9 cellular contexts compared by ENCODE assay signal in the genomic region with DNA sequence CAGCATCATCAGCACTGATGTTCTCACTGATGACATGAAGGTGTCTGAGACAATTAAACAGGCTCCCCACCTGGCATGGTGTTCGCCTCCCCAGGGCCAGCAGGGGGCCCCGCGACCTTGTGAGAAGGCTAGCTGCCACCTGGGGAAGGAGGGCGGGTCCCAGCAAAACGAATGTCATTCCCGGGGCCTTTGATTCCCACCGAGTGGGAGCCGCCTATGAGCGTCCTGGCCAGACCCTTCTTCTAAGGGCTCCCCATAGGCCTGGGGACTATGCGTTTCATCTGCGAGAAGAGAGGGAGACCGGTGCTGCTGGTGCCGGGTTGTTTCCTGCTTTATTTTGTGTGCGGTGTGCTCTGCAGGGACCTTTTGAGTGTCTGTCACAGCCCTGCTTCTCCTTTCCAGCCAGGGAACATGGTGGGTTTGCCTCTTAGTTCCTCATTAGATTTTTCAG. TPM values are rescaled to one million over a fixed set of nuclear protein-coding genes. Genes with fewer than 3 reads are reported as not detected.
DNase-seq lines count a peak whose midpoint lies in the region; ATAC-seq and TF ChIP-seq lines count a peak whose summit lies in the region.
"Had no signal": no experiment of that assay in that cellular context is flagged by ENCODE, and none has a peak within 500 bp of the region (broad histone marks: within the 10 kb centered on the region; RNA-seq: fewer than 3 reads in every experiment).

No MANE protein-coding gene starts in this region.

- intact Hi-C loops in gastrocnemius medialis (cut with DNase I; ENCODE audit: low total_unique reads), result loop anchor here (5.0 kb wide), 1 partner anchor 222 kb away; no protein-coding TSS in a partner anchor

- no peaks in the 10 kb centered on the region for H3K4me1 ChIP-seq in DOHH2 (ENCODE audit: control insufficient read depth, low read length)
- H3K4me1 ChIP-seq in gastrocnemius medialis, result no peaks in the 10 kb centered on the region

- TF ChIP-seq POLR2A in gastrocnemius medialis (IDR thresholded peaks at IDR 0.05), result no peak

- H3K4me3 ChIP-seq in DOHH2 (ENCODE audit: low read length) (peak overlapping the region; percentile 13; the same call in 1 of the 2 replicates), gastrocnemius medialis (no peak overlapping the region)

- no peaks in the 10 kb centered on the region for H3K9me3 Mint-ChIP-seq in IgD-negative memory B cell
- no peaks in the 10 kb centered on the region for H3K9me3 Mint-ChIP-seq in activated naive CD8-positive, alpha-beta T cell treated with anti-CD3 and anti-CD28 coated beads, Interleukin-2, amount 50 U/mL, for 24 hours
- H3K9me3 Mint-ChIP-seq in immature natural killer cell, result no peaks in the 10 kb centered on the region

- H3K27ac Mint-ChIP-seq in IgD-negative memory B cell (no peak overlapping the region), immature natural killer cell (no peak overlapping the region)
- no peak overlapping the region for H3K27ac Mint-ChIP-seq in activated naive CD8-positive, alpha-beta T cell treated with anti-CD3 and anti-CD28 coated beads, Interleukin-2, amount 50 U/mL, for 24 hours

- H3K36me3 Mint-ChIP-seq in IgD-negative memory B cell, result peaks cover 2% of the 10 kb centered on the region
- no peaks in the 10 kb centered on the region for H3K36me3 Mint-ChIP-seq in activated naive CD8-positive, alpha-beta T cell treated with anti-CD3 and anti-CD28 coated beads, Interleukin-2, amount 50 U/mL, for 24 hours (ENCODE audit: low read depth)
- no peaks in the 10 kb centered on the region for H3K36me3 Mint-ChIP-seq in immature natural killer cell

- ATAC-seq in GM21529 (IDR thresholded peaks at IDR 0.05; ENCODE audit: unreplicated experiment) (peak; percentile 95), gastrocnemius medialis (no peak)
- ATAC-seq in activated naive CD8-positive, alpha-beta T cell treated with anti-CD3 and anti-CD28 coated beads, Interleukin-2, amount 50 U/mL, for 24 hours, result peak; percentile 83

- no peaks in the 10 kb centered on the region for H3K9me3 ChIP-seq in DOHH2 (ENCODE audit: control insufficient read depth, insufficient read depth, low read length)
- no peaks in the 10 kb centered on the region for H3K9me3 ChIP-seq in gastrocnemius medialis

- H3K4me3 Mint-ChIP-seq in IgD-negative memory B cell, result peak overlapping the region in 3 of 4 donors; percentile 64 to 82 (median 76)
- H3K4me3 Mint-ChIP-seq in activated naive CD8-positive, alpha-beta T cell treated with anti-CD3 and anti-CD28 coated beads, Interleukin-2, amount 50 U/mL, for 24 hours, result peak overlapping the region; percentile 30
- H3K4me3 Mint-ChIP-seq in immature natural killer cell, result peak overlapping the region; percentile 10 to 56 (median 38)

- H3K79me2 ChIP-seq in DOHH2 (ENCODE audit: control insufficient read depth, low read length), result no peaks in the 10 kb centered on the region

- H3F3A ChIP-seq in DOHH2 (ENCODE audit: control insufficient read depth, insufficient read depth), result no peaks in the 10 kb centered on the region

- in situ Hi-C loops in gastrocnemius medialis (cut with MboI; ENCODE audit: low sequenced_read_pairs in 4 of 4), result no loop called here

- peak overlapping the region; percentile 41 for H3K4me2 ChIP-seq in DOHH2 (ENCODE audit: low read length)

- no peaks in the 10 kb centered on the region for H4K20me1 ChIP-seq in DOHH2 (ENCODE audit: control insufficient read depth, insufficient read depth, low read depth, low read length)

- H3K27me3 Mint-ChIP-seq in IgD-negative memory B cell (peaks cover 7% of the 10 kb centered on the region), immature natural killer cell (ENCODE audit: low read depth in 3 of 3) (peaks cover 2 to 11% (median 3%) of the 10 kb centered on the region in 3 donors)
- H3K27me3 Mint-ChIP-seq in activated naive CD8-positive, alpha-beta T cell treated with anti-CD3 and anti-CD28 coated beads, Interleukin-2, amount 50 U/mL, for 24 hours, result peaks cover 11% of the 10 kb centered on the region

- TF ChIP-seq CTCF in DOHH2 (IDR thresholded peaks at IDR 0.05; ENCODE audit: low read depth, low read length, poor library complexity, severe bottlenecking) (peak; percentile 83), gastrocnemius medialis (IDR thresholded peaks at IDR 0.05 in 4 of 5, conservative IDR thresholded peaks at IDR 0.05 in 1 of 5) (no peak)

- H3K36me3 ChIP-seq in DOHH2 (ENCODE audit: control insufficient read depth, low read length), result no peaks in the 10 kb centered on the region
- H3K36me3 ChIP-seq in gastrocnemius medialis, result no peaks in the 10 kb centered on the region

- H3K27me3 ChIP-seq in DOHH2 (ENCODE audit: control insufficient read depth, low read length) (peaks cover 18% of the 10 kb centered on the region), gastrocnemius medialis (peaks cover 0 to 3% (median 0%) of the 10 kb centered on the region in 3 donors)

- H3K9me2 ChIP-seq in DOHH2 (replicated peaks; ENCODE audit: control insufficient read depth, low read length), result no peaks in the 10 kb centered on the region

- H3K27ac ChIP-seq in DOHH2 (ENCODE audit: low read depth, low read length) (no peak overlapping the region), gastrocnemius medialis (no peak overlapping the region)

- DNase-seq in SKM-1 treated with dmso at 0.1 percent for 144 hours (lab: John Stamatoyannopoulos, UW; ENCODE audit: unreplicated experiment), result peak; percentile 73
- peak; percentile 67 for DNase-seq in activated naive CD8-positive, alpha-beta T cell treated with anti-CD3 and anti-CD28 coated beads, Interleukin-2, amount 50 U/mL, for 24 hours
- DNase-seq in immature natural killer cell, result peak; percentile 3 to 7 (median 6)
- peak; percentile 48 for DNase-seq in stimulated activated CD4-positive, alpha-beta T cell treated with anti-CD3 and anti-CD28 coated beads, Interleukin-4, amount 100 ng/mL, for 24 hours
- DNase-seq in gastrocnemius medialis, result no peak

- H3K4me1 Mint-ChIP-seq in IgD-negative memory B cell (peaks cover 0 to 8% (median 3%) of the 10 kb centered on the region in 3 donors), immature natural killer cell (peaks cover 3 to 7% of the 10 kb centered on the region in 2 donors)
- peaks cover 2% of the 10 kb centered on the region for H3K4me1 Mint-ChIP-seq in activated naive CD8-positive, alpha-beta T cell treated with anti-CD3 and anti-CD28 coated beads, Interleukin-2, amount 50 U/mL, for 24 hours

RNA-seq across cellular contexts. Expression of a gene that starts 20.5 kb away (rescaled TPM):
- polyA plus RNA-seq in IgD-negative memory B cell (not detected), immature natural killer cell (not detected)
- not detected for total RNA-seq in gastrocnemius medialis
- total RNA-seq: dermis microvascular lymphatic vessel endothelial cell had no signal

RNA-seq across cellular contexts. Expression of a gene that starts 46.8 kb away (rescaled TPM):
- polyA plus RNA-seq in IgD-negative memory B cell (not detected), immature natural killer cell (not detected)
- not detected for total RNA-seq in gastrocnemius medialis
- total RNA-seq: dermis microvascular lymphatic vessel endothelial cell had no signal

Comparison
In these comparisons a context has a peak if more than half of its experiments do, and no peak if none do; other contexts are left out.
1. ATAC-seq: peak in GM21529 (single experiment) and activated naive CD8-positive, alpha-beta T cell treated with anti-CD3 and anti-CD28 coated beads, Interleukin-2, amount 50 U/mL, for 24 hours (single experiment); none in gastrocnemius medialis (0 of 2).
2. DNase-seq: peak in SKM-1 treated with dmso at 0.1 percent for 144 hours (single experiment), activated naive CD8-positive, alpha-beta T cell treated with anti-CD3 and anti-CD28 coated beads, Interleukin-2, amount 50 U/mL, for 24 hours (single experiment), immature natural killer cell (3 of 3) and stimulated activated CD4-positive, alpha-beta T cell treated with anti-CD3 and anti-CD28 coated beads, Interleukin-4, amount 100 ng/mL, for 24 hours (single experiment); none in gastrocnemius medialis (0 of 2).
3. Peak in every context shown above with its lines, with median percentiles within 50 percentile points of each other: H3K4me3 Mint-ChIP-seq.